ENCODE assay signal across 8 cellular contexts in the genomic region with DNA sequence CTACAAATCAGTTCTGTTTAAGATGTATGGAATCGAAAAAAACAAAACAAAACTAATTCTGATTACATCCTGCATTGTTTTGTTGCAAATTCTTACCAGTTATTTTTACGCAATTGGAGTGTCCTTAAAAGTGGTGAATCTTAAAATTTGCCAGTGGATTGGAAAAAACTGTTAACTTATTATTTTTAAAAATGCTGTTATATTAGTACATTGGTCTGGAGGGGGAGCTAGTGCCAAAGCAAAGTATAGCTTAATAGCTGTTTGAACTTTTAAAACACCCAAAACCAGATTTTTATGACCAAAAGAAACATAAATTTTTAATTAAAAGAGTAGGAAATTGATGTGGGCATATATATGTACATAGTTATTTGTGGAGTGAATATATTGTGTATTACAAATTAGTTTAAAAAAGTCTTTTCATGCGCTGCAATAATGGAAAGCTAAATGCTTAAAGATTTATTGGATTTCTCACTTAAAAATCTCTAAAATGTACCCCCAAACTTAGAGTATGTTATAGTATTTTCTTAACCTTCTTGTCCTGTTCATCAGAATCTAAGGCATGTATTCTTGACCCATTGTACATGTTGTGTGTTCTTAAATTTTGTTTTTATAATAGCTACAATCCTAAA. TPM values are rescaled to one million over a fixed set of nuclear protein-coding genes. Genes with fewer than 3 reads are reported as not detected.
DNase-seq lines count a peak whose midpoint lies in the region; ATAC-seq and TF ChIP-seq lines count a peak whose summit lies in the region.

No MANE protein-coding gene starts in this region.

- peak; percentile 97 for TF ChIP-seq CTCF in chondrocyte (IDR thresholded peaks at IDR 0.05)

- H3K27ac Mint-ChIP-seq in chondrocyte (ENCODE audit: unreplicated experiment): no peak overlapping the region
- H3K27ac Mint-ChIP-seq in naive B cell: no peak overlapping the region

- peak; percentile 24 for DNase-seq in AG20443 (ENCODE audit: low spot score)
- peak; percentile 45 for DNase-seq in GM03348 (ENCODE audit: low spot score)
- peak; percentile 26 for DNase-seq in NCI-H526 treated with DMSO at 0.1 percent for 48 hours (lab: John Stamatoyannopoulos, UW)
- no peak for DNase-seq in chondrocyte (ENCODE audit: low spot score)
- DNase-seq in naive B cell: peak; percentile 9
- DNase-seq in NCI-H524 treated with DMSO at 0.1 percent for 48 hours (lab: John Stamatoyannopoulos, UW): no peak
- no peak for DNase-seq in stimulated activated CD8-positive, alpha-beta memory T cell treated with anti-CD3 and anti-CD28 coated beads, Interleukin-4, amount 100 ng/mL, for 48 hours

- no peaks in the 10 kb centered on the region for H3K36me3 Mint-ChIP-seq in chondrocyte (ENCODE audit: low read depth)
- H3K36me3 Mint-ChIP-seq in naive B cell: no peaks in the 10 kb centered on the region

- H3K4me3 Mint-ChIP-seq in chondrocyte (ENCODE audit: unreplicated experiment) (no peak overlapping the region), naive B cell (peak overlapping the region in 2 of 8 donors; percentile 29 to 99)

- H3K4me1 Mint-ChIP-seq in chondrocyte (ENCODE audit: low read depth): peaks cover 18% of the 10 kb centered on the region
- peaks cover 14 to 33% (median 15%) of the 10 kb centered on the region in 3 donors for H3K4me1 Mint-ChIP-seq in naive B cell

- no peak for ATAC-seq in naive B cell (ENCODE audit: low read depth in 2 of 2)
- ATAC-seq in HG03342 (IDR thresholded peaks at IDR 0.05; ENCODE audit: unreplicated experiment): no peak

- no peaks in the 10 kb centered on the region for H3K9me3 Mint-ChIP-seq in chondrocyte (ENCODE audit: low read depth)
- no peaks in the 10 kb centered on the region for H3K9me3 Mint-ChIP-seq in naive B cell

- H3K27me3 Mint-ChIP-seq in chondrocyte (ENCODE audit: low read depth) (no peaks in the 10 kb centered on the region), naive B cell (no peaks in the 10 kb centered on the region)

RNA-seq across cellular contexts. Expression of a gene that starts 2.5 kb away (rescaled TPM):
- total RNA-seq in chondrocyte: 18.1 to 34.1 TPM (median 19.0 TPM) in 3 replicates
- polyA plus RNA-seq in naive B cell (ENCODE audit: low read depth in 6 of 6): 10 to 100 TPM in 5 of 6 donors, 1 to 10 TPM in 1; 5.7 to 22.8 (median 16.2) TPM

Comparison
In these comparisons a context has a peak if more than half of its experiments do, and no peak if none do; other contexts are left out.
1. DNase-seq: peak in AG20443 (single experiment), GM03348 (single experiment), NCI-H526 treated with DMSO at 0.1 percent for 48 hours (single experiment) and naive B cell (single experiment); none in chondrocyte (single experiment), NCI-H524 treated with DMSO at 0.1 percent for 48 hours (single experiment) and stimulated activated CD8-positive, alpha-beta memory T cell treated with anti-CD3 and anti-CD28 coated beads, Interleukin-4, amount 100 ng/mL, for 48 hours (single experiment).